Comparison of ENCODE assay signal across 2 cellular contexts in genomic region chr2:55236992-55237543, GRCh38.
A peak's percentile ranks its signal among the peaks of the same experiment; 100 is the strongest.
TF ChIP-seq lines count a peak whose summit lies in the region.

No MANE protein-coding gene starts in this region.

TF ChIP-seq in A549, 52 proteins besides CTCF, POLR2A, EP300 and RAD21 (continued from another document):
- no peak for TF ChIP-seq PBX3 (IDR thresholded peaks at IDR 0.05)
- TF ChIP-seq POLR2AphosphoS2 (conservative IDR thresholded peaks at IDR 0.05; ENCODE audit: low read length) = peak; percentile 80; the same call in 1 of the 2 replicates
- TF ChIP-seq RNF2 (IDR thresholded peaks at IDR 0.05; ENCODE audit: borderline replicate concordance, low read depth) = no peak
- peak; percentile 44 for TF ChIP-seq TFCP2L1 (CRISPR knock-in tag; IDR thresholded peaks at IDR 0.05)

TF ChIP-seq in WTC11, 78 proteins besides CTCF, POLR2A, EP300 and RAD21 (continued from another document and continues in another):
- no peak for TF ChIP-seq FOXJ3 (CRISPR knock-in tag; IDR thresholded peaks at IDR 0.05; ENCODE audit: borderline replicate concordance)
- no peak for TF ChIP-seq ZSCAN18 (CRISPR knock-in tag; IDR thresholded peaks at IDR 0.05)
- no peak for TF ChIP-seq GRHL2 (CRISPR knock-in tag; IDR thresholded peaks at IDR 0.05; ENCODE audit: insufficient replicate concordance, severe bottlenecking)
- TF ChIP-seq SMAD4 (CRISPR knock-in tag; IDR thresholded peaks at IDR 0.05) = no peak
- TF ChIP-seq MYBL2 (CRISPR knock-in tag; IDR thresholded peaks at IDR 0.05) = no peak
- TF ChIP-seq FOXP4 (CRISPR knock-in tag; IDR thresholded peaks at IDR 0.05) = no peak
- TF ChIP-seq ATF1 (CRISPR knock-in tag; IDR thresholded peaks at IDR 0.05) = no peak
- no peak for TF ChIP-seq ZNF263 (CRISPR knock-in tag; IDR thresholded peaks at IDR 0.05; ENCODE audit: low read depth)
- no peak for TF ChIP-seq ATF2 (CRISPR knock-in tag; IDR thresholded peaks at IDR 0.05; ENCODE audit: borderline replicate concordance, low read depth)
- 0 out of 2 replicates have a peak, but pooled peaks have one; percentile 54 for TF ChIP-seq ZNF671 (CRISPR knock-in tag; IDR thresholded peaks at IDR 0.05)
- TF ChIP-seq TP53 (CRISPR knock-in tag; IDR thresholded peaks at IDR 0.05) = no peak
- TF ChIP-seq ZNF532 (CRISPR knock-in tag; IDR thresholded peaks at IDR 0.05; ENCODE audit: borderline replicate concordance) = peak; percentile 36; the same call in 1 of the 2 replicates
- no peak for TF ChIP-seq CBFB (CRISPR knock-in tag; IDR thresholded peaks at IDR 0.05; ENCODE audit: low read depth)
- no peak for TF ChIP-seq MLX (CRISPR knock-in tag; IDR thresholded peaks at IDR 0.05)
- TF ChIP-seq ERG (CRISPR knock-in tag; IDR thresholded peaks at IDR 0.05) = peak; percentile 92
- no peak for TF ChIP-seq GTF2I (CRISPR knock-in tag; conservative IDR thresholded peaks at IDR 0.05)
- no peak for TF ChIP-seq ZNF219 (CRISPR knock-in tag; IDR thresholded peaks at IDR 0.05; ENCODE audit: borderline replicate concordance)
- no peak for TF ChIP-seq IRF1 (CRISPR knock-in tag; IDR thresholded peaks at IDR 0.05)
- no peak for TF ChIP-seq OVOL2 (CRISPR knock-in tag; IDR thresholded peaks at IDR 0.05; ENCODE audit: borderline replicate concordance)
- TF ChIP-seq MXD4 (CRISPR knock-in tag; IDR thresholded peaks at IDR 0.05; ENCODE audit: borderline replicate concordance) = no peak
- TF ChIP-seq ZNF232 (CRISPR knock-in tag; IDR thresholded peaks at IDR 0.05) = no peak
- TF ChIP-seq E2F1 (CRISPR knock-in tag; IDR thresholded peaks at IDR 0.05) = no peak
- no peak for TF ChIP-seq RELA (CRISPR knock-in tag; IDR thresholded peaks at IDR 0.05; ENCODE audit: borderline replicate concordance)
- no peak for TF ChIP-seq ATF6 (CRISPR knock-in tag; IDR thresholded peaks at IDR 0.05)
- TF ChIP-seq CREB1 (CRISPR knock-in tag; IDR thresholded peaks at IDR 0.05) = no peak
- no peak for TF ChIP-seq STAT6 (CRISPR knock-in tag; conservative IDR thresholded peaks at IDR 0.05; ENCODE audit: low read depth)
- peak; percentile 59 for TF ChIP-seq ZNF425 (CRISPR knock-in tag; conservative IDR thresholded peaks at IDR 0.05)
- no peak for TF ChIP-seq E2F5 (CRISPR knock-in tag; IDR thresholded peaks at IDR 0.05)
- 0 out of 2 replicates have a peak, but pooled peaks have one; percentile 47 for TF ChIP-seq NFATC4 (CRISPR knock-in tag; IDR thresholded peaks at IDR 0.05)
- TF ChIP-seq ZNF423 (CRISPR knock-in tag; IDR thresholded peaks at IDR 0.05) = no peak
